8 cellular contexts compared by ENCODE assay signal in the genomic region with DNA sequence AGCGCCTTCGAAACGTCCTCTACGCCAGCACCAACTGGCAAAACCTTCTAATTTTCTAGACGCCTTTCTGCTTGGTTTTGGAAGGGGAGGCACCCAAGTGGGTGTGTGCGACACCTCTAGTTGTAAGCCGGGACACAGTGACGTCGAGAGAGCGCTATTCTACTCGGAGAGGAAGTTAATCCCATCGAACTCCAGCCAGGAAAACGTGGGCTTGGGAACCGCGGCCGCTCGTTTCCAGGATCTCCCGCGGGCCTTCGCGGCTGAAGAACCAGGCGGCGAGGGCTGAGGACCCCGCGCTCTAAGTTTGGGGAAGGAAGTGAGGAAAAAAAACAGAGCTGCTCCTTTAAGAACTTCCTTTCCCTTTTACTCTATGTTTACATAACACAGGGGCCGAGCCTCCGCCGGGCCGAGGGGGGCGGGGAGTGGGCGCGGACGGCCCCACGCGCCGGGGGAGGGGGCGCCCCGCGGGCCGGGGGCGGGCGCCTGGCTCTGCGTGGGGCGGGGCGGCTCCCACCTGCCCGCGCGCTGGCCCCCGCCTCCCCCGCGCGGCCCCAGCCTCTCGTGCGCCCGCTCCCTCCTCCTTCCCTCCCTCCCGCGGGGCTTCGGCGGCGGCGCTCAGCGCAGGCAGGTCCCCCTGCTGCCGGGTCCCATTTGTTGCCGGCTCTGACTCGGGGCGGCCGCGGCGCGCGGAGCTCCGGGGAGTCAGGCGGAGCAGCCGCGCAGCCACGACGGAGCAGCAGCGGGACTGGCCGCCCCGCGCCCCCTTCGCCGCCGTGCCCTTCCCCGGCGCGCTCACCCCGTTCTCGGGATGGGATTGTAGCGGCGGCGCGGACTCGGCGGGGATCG. TPM values are rescaled to one million over a fixed set of nuclear protein-coding genes. Genes with fewer than 3 reads are reported as not detected.
DNase-seq lines count a peak whose midpoint lies in the region; ATAC-seq and TF ChIP-seq lines count a peak whose summit lies in the region.

Gene PELI2, plus strand, starts transcription at position 647 of the 846 bp plus-strand sequence. CDS start 250 bp downstream, outside the sequence.

- DNase-seq in Caki2 (ENCODE audit: low read depth) = peak; percentile 73
- DNase-seq in RWPE2 (ENCODE audit: low spot score) = no peak
- DNase-seq in activated effector memory CD4-positive, alpha-beta T cell treated with Interleukin-2 at 50 U/mL for 16 hours = peak; percentile 76
- peak; percentile 83 for DNase-seq in fibroblast of pulmonary artery (ENCODE audit: low read depth)
- peak; percentile 69 for DNase-seq in stimulated activated naive CD4-positive, alpha-beta T cell treated with Interleukin-2 at 50 U/mL for 16 hours (lab: John Stamatoyannopoulos, UW)

- H3K4me3 Mint-ChIP-seq in nephron = peak within 1 kb of the TSS; percentile 93 to 98 (median 96)

- H3K27ac ChIP-seq in KOPT-K1 (ENCODE audit: low read depth, low read length, poor library complexity, severe bottlenecking) (peak within 1 kb of the TSS; percentile 86), RWPE2 (ENCODE audit: poor library complexity, severe bottlenecking) (no peak within 1 kb of the TSS)

- H3K4me1 ChIP-seq in RWPE2 (ENCODE audit: insufficient read depth, poor library complexity, severe bottlenecking) = no peaks in the 10 kb centered on the region

- H3K36me3 ChIP-seq in KOPT-K1 (ENCODE audit: insufficient read depth, low read length) (no peaks in the 10 kb centered on the region), RWPE2 (ENCODE audit: low read depth) (no peaks in the 10 kb centered on the region)

- peak within 1 kb of the TSS; percentile 90 to 98 (median 93) for H3K27ac Mint-ChIP-seq in nephron

- peaks cover 27% of the 10 kb centered on the region for H3K4me1 Mint-ChIP-seq in nephron

- TF ChIP-seq CTCF in RWPE2 (IDR thresholded peaks at IDR 0.05; ENCODE audit: poor library complexity, severe bottlenecking) (peak; percentile 17), fibroblast of pulmonary artery (IDR thresholded peaks at IDR 0.05; ENCODE audit: low read length, missing control alignments) (no peak), nephron (IDR thresholded peaks at IDR 0.05; ENCODE audit: unreplicated experiment in 3 of 3) (peak in 2 of 3 experiments; percentile 6 to 32)

- in situ Hi-C loops in Caki2 (cut with HindIII; ENCODE audit: low pct_unique_long_range_greater_than_20kb, low sequenced_read_pairs) = no loop called here

- no peaks in the 10 kb centered on the region for H3K36me3 Mint-ChIP-seq in nephron (ENCODE audit: low read depth)

- no peaks in the 10 kb centered on the region for H3K9me3 Mint-ChIP-seq in nephron

- peaks cover 51% of the 10 kb centered on the region for H3K27me3 Mint-ChIP-seq in nephron (ENCODE audit: low read depth)

- H3K27me3 ChIP-seq in RWPE2 (ENCODE audit: insufficient read depth, poor library complexity, severe bottlenecking) = peaks cover 62% of the 10 kb centered on the region

- H3K4me3 ChIP-seq in RWPE2 (ENCODE audit: severe bottlenecking) (peak within 1 kb of the TSS; percentile 61), fibroblast of pulmonary artery (replicated peaks; ENCODE audit: low read depth, low read length) (peak within 1 kb of the TSS; percentile 76)

- H3K9me3 ChIP-seq in KOPT-K1 (ENCODE audit: insufficient read depth, low read length, poor library complexity, severe bottlenecking) = no peaks in the 10 kb centered on the region
- no peaks in the 10 kb centered on the region for H3K9me3 ChIP-seq in RWPE2 (ENCODE audit: severe bottlenecking)

- ATAC-seq in GM21576 (IDR thresholded peaks at IDR 0.05; ENCODE audit: unreplicated experiment) (peak; percentile 66), RWPE2 (ENCODE audit: low read depth) (peak; percentile 74)

RNA-seq across cellular contexts. Expression of gene PELI2, which starts in this region (rescaled TPM):
- total RNA-seq in Caki2 (2014; rRNA removed; shearing (Covaris generic); ENCODE audit: low replicate concordance) = 5.1 and 6.1 TPM in 2 replicates
